ENCODE assay signal across 34 cellular contexts in genomic region chr18:27361477-27361876, GRCh38.
DNase-seq lines count a peak whose midpoint lies in the region; ATAC-seq, FAIRE-seq and TF ChIP-seq lines count a peak whose summit lies in the region.
"Had no signal": no experiment of that assay in that cellular context is flagged by ENCODE, and none has a peak within 500 bp of the region (broad histone marks: within the 10 kb centered on the region; RNA-seq: fewer than 3 reads in every experiment).

No MANE protein-coding gene starts in this region.

- no peak overlapping the region for H2BK20ac ChIP-seq in IMR-90 (ENCODE audit: low read depth, low read length)

- POLR2A ChIA-PET in HepG2 (lab: Yijun Ruan, JAX) = no interaction called here
- POLR2A ChIA-PET in A549 (lab: Yijun Ruan, JAX) = no interaction called here
- POLR2A ChIA-PET in IMR-90 (lab: Charles Lee; ENCODE audit: unreplicated experiment) = no interaction called here

- in situ Hi-C loops in HepG2 (cut with HindIII; ENCODE audit: extremely low pct_ligation_motif_present, low pct_unique_long_range_greater_than_20kb) (no loop called here), IMR-90 (cut with MboI; ENCODE audit: low sequenced_read_pairs) (no loop called here)

- 44% methylated on average over 2 of the region's 2 CpGs for WGBS in HepG2 (ENCODE audit: low lambda C conversion rate)
- WGBS in right lobe of liver (ENCODE audit: insufficient coverage, low coverage, low lambda C conversion rate, missing lambda C conversion rate) = 78% methylated on average over 2 of the region's 2 CpGs
- 43% methylated on average over 2 of the region's 2 CpGs for WGBS in A549 (ENCODE audit: missing lambda C conversion rate)
- WGBS in IMR-90 (ENCODE audit: extremely low coverage in 2 of 2, insufficient read length in 1 of 2), 2 experiments = no CpG with 5 or more reads among the region's 2 CpGs

- no peak for DNase-seq in HepG2 (ENCODE audit: low spot score)
- no peak for DNase-seq in right lobe of liver
- DNase-seq in A549 (ENCODE audit: low read depth in 1 of 2, low spot score in 1 of 2) = no peak
- DNase-seq in IMR-90 = no peak
- DNase-seq in activated T-cell treated with anti-CD3 and anti-CD28 coated beads, Interleukin-2, amount 50 U/mL, for 72 hours = no peak
- DNase-seq: 8988T; ACHN; AML-193; BE2C; C1 segment of cervical spinal cord; Caco-2; Calu3; CD4-positive, alpha-beta memory T cell; CD4-positive, alpha-beta T cell; CD4-positive, CD25-positive, alpha-beta regulatory T cell; CD8-positive, alpha-beta memory T cell; CD8-positive, alpha-beta T cell; COR-L47; DMS 273 treated with DMSO at 0.1 percent for 48 hours; DMS153; DMS53; DMS79; DMS79 treated with DMSO at 0.1 percent for 48 hours; DND-41; EL had no signal

- no peak overlapping the region for H3K14ac ChIP-seq in IMR-90 (replicated peaks; ENCODE audit: low read depth, low read length)

- no peak for ATAC-seq in HepG2
- no peak for ATAC-seq in right lobe of liver
- ATAC-seq in A549 = no peak
- no peak for ATAC-seq in IMR-90 (ENCODE audit: low read depth)
- no peak for ATAC-seq in GM21528 (IDR thresholded peaks at IDR 0.05; ENCODE audit: low FRiP score, unreplicated experiment)
- no peak for ATAC-seq in activated T-cell treated with anti-CD3 and anti-CD28 coated beads, Interleukin-2, amount 50 U/mL, for 72 hours (replicated peaks in 1 of 2)
- ATAC-seq: CD8-positive, alpha-beta T cell had no signal

- H3K27me3 ChIP-seq in HepG2 (ENCODE audit: control insufficient read depth in 1 of 2, insufficient read depth in 2 of 2, low read length in 2 of 2) (no peaks in the 10 kb centered on the region), right lobe of liver (no peaks in the 10 kb centered on the region), IMR-90 (ENCODE audit: control insufficient read depth, insufficient read depth, low read length) (no peaks in the 10 kb centered on the region)
- H3K27me3 ChIP-seq: BE2C; BLaER1; BLaER1 treated with 17β-estradiol and CSF1 and Interleukin-3, amounts not matched to agents 10 nM and 100 nM had no signal

- H4K91ac ChIP-seq in IMR-90 (ENCODE audit: insufficient read depth, low read depth, low read length) = no peak overlapping the region

- H3K9me1 ChIP-seq in IMR-90 (ENCODE audit: insufficient read depth, low read length) = no peaks in the 10 kb centered on the region

- FAIRE-seq in HepG2 (lab: Jason Lieb, UNC) = no peak
- no peak for FAIRE-seq in A549 (lab: Jason Lieb, UNC)
- FAIRE-seq: A204.1, D721Med had no signal

- H3K36me3 ChIP-seq in HepG2 (replicated peaks in 1 of 2; ENCODE audit: control insufficient read depth in 1 of 2, insufficient read depth in 2 of 2, low read length in 2 of 2) (no peaks in the 10 kb centered on the region), right lobe of liver (no peaks in the 10 kb centered on the region), IMR-90 (ENCODE audit: control insufficient read depth, insufficient read depth, low read length) (no peaks in the 10 kb centered on the region)
- H3K36me3 ChIP-seq: BE2C; BLaER1; BLaER1 treated with 17β-estradiol and CSF1 and Interleukin-3, amounts not matched to agents 10 nM and 100 nM had no signal

- H2BK120ac ChIP-seq in IMR-90 (ENCODE audit: low read depth, low read length) = no peak overlapping the region

- no peak overlapping the region for H3K9ac ChIP-seq in HepG2 (ENCODE audit: insufficient read depth, low read depth, low read length)
- no peak overlapping the region for H3K9ac ChIP-seq in IMR-90 (ENCODE audit: low read depth, low read length)
- H3K9ac ChIP-seq: BLaER1; BLaER1 treated with 17β-estradiol and CSF1 and Interleukin-3, amounts not matched to agents 10 nM and 100 nM had no signal

- no peak overlapping the region for H2BK5ac ChIP-seq in IMR-90 (ENCODE audit: low read depth, low read length, poor library complexity, severe bottlenecking)

- no peak overlapping the region for H4K5ac ChIP-seq in IMR-90 (ENCODE audit: low read depth, low read length)

- no peak for TF ChIP-seq CTCF in HepG2 (CRISPR knock-in tag; IDR thresholded peaks at IDR 0.05)
- no peak for TF ChIP-seq CTCF in right lobe of liver (IDR thresholded peaks at IDR 0.05)
- no peak for TF ChIP-seq CTCF in A549 (IDR thresholded peaks at IDR 0.05)
- no peak for TF ChIP-seq CTCF in IMR-90 (conservative IDR thresholded peaks at IDR 0.05; ENCODE audit: low read depth, low read length)

- H3K27me3 Mint-ChIP-seq in activated T-cell treated with anti-CD3 and anti-CD28 coated beads, Interleukin-2, amount 50 U/mL, for 72 hours (ENCODE audit: low read depth) = no peaks in the 10 kb centered on the region
- H3K27me3 Mint-ChIP-seq: B cell; CD4-positive, alpha-beta memory T cell; CD4-positive, alpha-beta T cell; CD4-positive, CD25-positive, alpha-beta regulatory T cell; CD8-positive, alpha-beta memory T cell had no signal

- TF ChIP-seq POLR2A in HepG2 (IDR thresholded peaks at IDR 0.05; ENCODE audit: insufficient read depth in 1 of 2, low read depth in 2 of 2, low read length in 2 of 2) (no peak), right lobe of liver (IDR thresholded peaks at IDR 0.05) (no peak), A549 (IDR thresholded peaks at IDR 0.05; ENCODE audit: low read length) (no peak), IMR-90 (IDR thresholded peaks at IDR 0.05; ENCODE audit: low read depth, low read length) (no peak)

- H2BK15ac ChIP-seq in IMR-90 (ENCODE audit: low read depth, low read length) = no peak overlapping the region

- TF ChIP-seq RAD21 in HepG2 (CRISPR knock-in tag; IDR thresholded peaks at IDR 0.05) (no peak), A549 (conservative IDR thresholded peaks at IDR 0.05 in 1 of 2, IDR thresholded peaks at IDR 0.05 in 1 of 2) (no peak), IMR-90 (IDR thresholded peaks at IDR 0.05; ENCODE audit: low read length) (no peak)

- H3K4me3 Mint-ChIP-seq in activated T-cell treated with anti-CD3 and anti-CD28 coated beads, Interleukin-2, amount 50 U/mL, for 72 hours = no peak overlapping the region
- H3K4me3 Mint-ChIP-seq: B cell; CD14-positive monocyte; CD4-positive, alpha-beta memory T cell; CD4-positive, alpha-beta T cell; CD8-positive, alpha-beta memory T cell; CD8-positive, alpha-beta T cell had no signal

- no peaks in the 10 kb centered on the region for H3K4me1 Mint-ChIP-seq in activated T-cell treated with anti-CD3 and anti-CD28 coated beads, Interleukin-2, amount 50 U/mL, for 72 hours (ENCODE audit: low read depth)
- H3K4me1 Mint-ChIP-seq: B cell; CD14-positive monocyte; CD4-positive, alpha-beta memory T cell; CD4-positive, CD25-positive, alpha-beta regulatory T cell; CD8-positive, alpha-beta memory T cell had no signal

- no peak overlapping the region for H3K56ac ChIP-seq in IMR-90 (ENCODE audit: extremely low read depth, insufficient read depth, low read length)

- no peak overlapping the region for H4K8ac ChIP-seq in IMR-90 (ENCODE audit: low read depth in 2 of 2, low read length in 2 of 2)

- dilution Hi-C loops in IMR-90 (cut with HindIII; ENCODE audit: low sequenced_read_pairs, unreplicated experiment) = no loop called here

- H3K9me3 Mint-ChIP-seq in activated T-cell treated with anti-CD3 and anti-CD28 coated beads, Interleukin-2, amount 50 U/mL, for 72 hours = peaks cover 2 to 5% of the 10 kb centered on the region in 2 donors
- H3K9me3 Mint-ChIP-seq: CD14-positive monocyte had no signal

- no peaks in the 10 kb centered on the region for H3K79me2 ChIP-seq in HepG2 (ENCODE audit: insufficient read depth, low read length)

- H2AFZ ChIP-seq in HepG2 (ENCODE audit: low read length) (no peak overlapping the region), IMR-90 (replicated peaks; ENCODE audit: low read length, poor library complexity) (no peak overlapping the region)

- no peak overlapping the region for H3K23ac ChIP-seq in IMR-90 (ENCODE audit: low read depth, low read length)

- H3K79me1 ChIP-seq in IMR-90 (ENCODE audit: low read depth in 1 of 2, low read length in 2 of 2) = no peaks in the 10 kb centered on the region

- no peaks in the 10 kb centered on the region for H4K20me1 ChIP-seq in HepG2 (ENCODE audit: insufficient read depth, low read length)
- no peaks in the 10 kb centered on the region for H4K20me1 ChIP-seq in IMR-90 (ENCODE audit: insufficient read depth, low read length)
- H4K20me1 ChIP-seq: BLaER1; BLaER1 treated with 17β-estradiol and CSF1 and Interleukin-3, amounts not matched to agents 10 nM and 100 nM had no signal

- TF ChIP-seq EP300 in HepG2 (IDR thresholded peaks at IDR 0.05; ENCODE audit: low read depth in 2 of 2, low read length in 2 of 2) (no peak), HepG2 (CRISPR knock-in tag; IDR thresholded peaks at IDR 0.05; ENCODE audit: borderline replicate concordance) (no peak), A549 (IDR thresholded peaks at IDR 0.05) (no peak)

- H3K4me1 ChIP-seq in HepG2 (ENCODE audit: insufficient read depth, low read length) (no peaks in the 10 kb centered on the region), right lobe of liver (no peaks in the 10 kb centered on the region), A549 (no peaks in the 10 kb centered on the region), IMR-90 (ENCODE audit: control insufficient read depth, insufficient read depth, low read length) (no peaks in the 10 kb centered on the region)
- H3K4me1 ChIP-seq: BE2C; BLaER1; BLaER1 treated with 17β-estradiol and CSF1 and Interleukin-3, amounts not matched to agents 10 nM and 100 nM; Caco-2 had no signal

- H3K27ac Mint-ChIP-seq in activated T-cell treated with anti-CD3 and anti-CD28 coated beads, Interleukin-2, amount 50 U/mL, for 72 hours = no peak overlapping the region
- H3K27ac Mint-ChIP-seq: B cell; CD14-positive monocyte; CD4-positive, alpha-beta memory T cell; CD4-positive, alpha-beta T cell; CD4-positive, CD25-positive, alpha-beta regulatory T cell; CD8-positive, alpha-beta memory T cell; CD8-positive, alpha-beta T cell had no signal

- H3K18ac ChIP-seq in IMR-90 (ENCODE audit: low read depth, low read length) = no peak overlapping the region

- H3K4me3 ChIP-seq in HepG2 (replicated peaks in 1 of 3; ENCODE audit: insufficient read depth in 1 of 3, low read depth in 2 of 3, low read length in 3 of 3) (no peak overlapping the region), right lobe of liver (no peak overlapping the region), A549 (no peak overlapping the region), IMR-90 (ENCODE audit: insufficient read depth, low read depth, low read length) (no peak overlapping the region)
- H3K4me3 ChIP-seq: BLaER1; BLaER1 treated with 17β-estradiol and CSF1 and Interleukin-3, amounts not matched to agents 10 nM and 100 nM had no signal

- no peak overlapping the region for H3K4ac ChIP-seq in IMR-90 (ENCODE audit: low read depth, low read length)

- H3K4me2 ChIP-seq in HepG2 (ENCODE audit: low read depth, low read length) = no peak overlapping the region
- no peak overlapping the region for H3K4me2 ChIP-seq in A549
- H3K4me2 ChIP-seq in IMR-90 (ENCODE audit: low read depth, low read length) = no peak overlapping the region
- H3K4me2 ChIP-seq: BLaER1; BLaER1 treated with 17β-estradiol and CSF1 and Interleukin-3, amounts not matched to agents 10 nM and 100 nM had no signal

- intact Hi-C loops in HepG2 (cut with micrococcal nuclease; ENCODE audit: unreplicated experiment) = no loop called here
- intact Hi-C loops in right lobe of liver (cut with DNase I) = no loop called here
- intact Hi-C loops in IMR-90 (cut with micrococcal nuclease) = no loop called here

- H3K36me3 Mint-ChIP-seq in activated T-cell treated with anti-CD3 and anti-CD28 coated beads, Interleukin-2, amount 50 U/mL, for 72 hours (ENCODE audit: insufficient read depth in 2 of 2) = no peaks in the 10 kb centered on the region
- H3K36me3 Mint-ChIP-seq: CD14-positive monocyte; CD4-positive, alpha-beta memory T cell; CD4-positive, CD25-positive, alpha-beta regulatory T cell; CD8-positive, alpha-beta memory T cell; CD8-positive, alpha-beta T cell had no signal

- H3K9me3 ChIP-seq in HepG2 (ENCODE audit: low read length) (no peaks in the 10 kb centered on the region), right lobe of liver (no peaks in the 10 kb centered on the region), A549 (no peaks in the 10 kb centered on the region), IMR-90 (ENCODE audit: control insufficient read depth, insufficient read depth, low read length) (0 out of 2 replicates have a peak, but pooled peaks cover 5% of the 10 kb centered on the region)
- H3K9me3 ChIP-seq: BE2C; BLaER1; BLaER1 treated with 17β-estradiol and CSF1 and Interleukin-3, amounts not matched to agents 10 nM and 100 nM; Caco-2 had no signal

- H3K27ac ChIP-seq in HepG2 (ENCODE audit: extremely low read length, insufficient read depth, low read length) (no peak overlapping the region), right lobe of liver (no peak overlapping the region), A549 (no peak overlapping the region), IMR-90 (ENCODE audit: insufficient read depth, low read length) (no peak overlapping the region)
- H3K27ac ChIP-seq: 22Rv1; BLaER1; BLaER1 treated with 17β-estradiol and CSF1 and Interleukin-3, amounts not matched to agents 10 nM and 100 nM; C4-2B had no signal

- no peak overlapping the region for H2AK5ac ChIP-seq in IMR-90 (ENCODE audit: low read depth, low read length)

- CTCF ChIA-PET in HepG2 (lab: Yijun Ruan, JAX; ENCODE audit: low intra/inter-chr PET ratio, low total read pairs) = no interaction called here
- CTCF ChIA-PET in A549 (lab: Yijun Ruan, JAX) = no interaction called here
- CTCF ChIA-PET in IMR-90 (lab: Yijun Ruan, JAX) = no interaction called here

- no peak overlapping the region for H2AK9ac ChIP-seq in IMR-90 (replicated peaks; ENCODE audit: low read depth, low read length, poor library complexity)

- BruUV-seq in HepG2 (replicated peaks; lab: Mats Ljungman, UMichigan) (no TSS peak), IMR-90 (replicated peaks; lab: Mats Ljungman, UMichigan) (no TSS peak)

Comparison
In these comparisons a context has a peak if more than half of its experiments do, and no peak if none do; other contexts are left out.
1. Of the 38 proteins assayed by ChIP-seq in both HepG2 and A549: peak only in HepG2: none; only in A549: none; in both: MAFK; in neither: 37.